Comparison of ENCODE assay signal across 18 cellular contexts in genomic region chrX:83771664-83772063, GRCh38.
DNase-seq lines count a peak whose midpoint lies in the region; ATAC-seq, FAIRE-seq and TF ChIP-seq lines count a peak whose summit lies in the region.
"Had no signal": no experiment of that assay in that cellular context is flagged by ENCODE, and none has a peak within 500 bp of the region (broad histone marks: within the 10 kb centered on the region; RNA-seq: fewer than 3 reads in every experiment).

No MANE protein-coding gene starts in this region.

- peak; percentile 68 to 79 for TF ChIP-seq RAD21 in H1 (IDR thresholded peaks at IDR 0.05 in 1 of 2, conservative IDR thresholded peaks at IDR 0.05 in 1 of 2; ENCODE audit: low read depth in 2 of 2, low read length in 2 of 2)

- no peak overlapping the region for H2AK5ac ChIP-seq in H1 (ENCODE audit: low read depth, low read length)

- H3K4me2 ChIP-seq in H1 (ENCODE audit: insufficient read depth in 1 of 2, low read depth in 2 of 2, low read length in 2 of 2) = no peak overlapping the region

- no peaks in the 10 kb centered on the region for H3K79me2 ChIP-seq in H1 (ENCODE audit: control insufficient read depth in 1 of 2, insufficient read depth in 2 of 2, low read length in 2 of 2)

- H3K36me3 ChIP-seq in BE2C (no peaks in the 10 kb centered on the region), H1 (ENCODE audit: control insufficient read depth in 2 of 4, insufficient read depth in 4 of 4, low read length in 3 of 4) (no peaks in the 10 kb centered on the region)
- H3K36me3 ChIP-seq: spleen had no signal

- FAIRE-seq in H1 (lab: Jason Lieb, UNC) = peak; percentile 94
- FAIRE-seq: bronchial epithelial cell, GM18507 had no signal

- DNase-seq in BE2C (no peak), GM12864 (ENCODE audit: low read depth) (no peak), H1 (ENCODE audit: low read depth in 1 of 2, low spot score in 2 of 2) (no peak), NCI-H1417 treated with DMSO at 0.1 percent for 48 hours (lab: John Stamatoyannopoulos, UW) (no peak), amniotic stem cell (lab: John Stamatoyannopoulos, UW) (no peak), DMS153 (lab: John Stamatoyannopoulos, UW) (no peak)
- DNase-seq: activated CD4-positive, alpha-beta T cell treated with anti-CD3 and anti-CD28 coated beads for 1 hour; Calu3; NCI-H1694 treated with DMSO at 0.1 percent for 48 hours; NCI-H446 treated with DMSO at 0.1 percent for 48 hours; T1000 had no signal

- H3K23ac ChIP-seq in H1 (ENCODE audit: insufficient read length) = no peak overlapping the region

- no peaks in the 10 kb centered on the region for H3K79me1 ChIP-seq in H1 (ENCODE audit: low read depth, low read length)

- H3K23me2 ChIP-seq in H1 (ENCODE audit: low read depth, low read length) = no peaks in the 10 kb centered on the region

- no peak overlapping the region for H2BK12ac ChIP-seq in H1 (ENCODE audit: low read depth, low read length)

- TF ChIP-seq EP300 in H1 (IDR thresholded peaks at IDR 0.05; ENCODE audit: borderline replicate concordance in 1 of 2, low read depth in 2 of 2, low read length in 2 of 2) = no peak

- H4K5ac ChIP-seq in H1 (ENCODE audit: insufficient read length, low read depth, low read length) = no peak overlapping the region

- no peak overlapping the region for H2BK20ac ChIP-seq in H1 (ENCODE audit: low read length)

- POLR2A ChIA-PET in H1 (lab: Charles Lee; ENCODE audit: partially characterized antibody) = no interaction called here

- H3K9ac ChIP-seq in H1 (replicated peaks in 1 of 4; ENCODE audit: extremely low read depth in 1 of 4, low read depth in 3 of 4, low read length in 3 of 4) = no peak overlapping the region

- no peaks in the 10 kb centered on the region for H4K20me1 ChIP-seq in H1 (replicated peaks in 1 of 2; ENCODE audit: control insufficient read depth in 1 of 2, insufficient read depth in 2 of 2, low read length in 2 of 2)

- H2BK120ac ChIP-seq in H1 (replicated peaks; ENCODE audit: low read depth, low read length) = no peak overlapping the region

- H3K9me3 ChIP-seq in BE2C = no peaks in the 10 kb centered on the region
- H3K9me3 ChIP-seq in H1 (ENCODE audit: insufficient read depth in 2 of 2, low read depth in 1 of 2, low read length in 1 of 2) = no peaks in the 10 kb centered on the region
- H3K9me3 ChIP-seq: spleen had no signal

- H3K4me1 ChIP-seq in BE2C (no peaks in the 10 kb centered on the region), H1 (replicated peaks in 1 of 4; ENCODE audit: control insufficient read depth in 3 of 4, insufficient read depth in 4 of 4, low read length in 3 of 4) (no peaks in the 10 kb centered on the region)
- H3K4me1 ChIP-seq: spleen had no signal

- no peak overlapping the region for H2BK15ac ChIP-seq in H1 (ENCODE audit: low read length)

- H2BK5ac ChIP-seq in H1 (ENCODE audit: low read depth, low read length) = no peak overlapping the region

- peak overlapping the region; percentile 81; the same call in 1 of the 2 replicates for H2AFZ ChIP-seq in H1 (ENCODE audit: low read length)

- H3K27me3 ChIP-seq in BE2C = no peaks in the 10 kb centered on the region
- no peaks in the 10 kb centered on the region for H3K27me3 ChIP-seq in H1 (replicated peaks in 1 of 4; ENCODE audit: control insufficient read depth in 3 of 4, extremely low read depth in 1 of 4, insufficient read depth in 3 of 4, low read length in 3 of 4)
- H3K27me3 ChIP-seq: spleen had no signal

- H3K4ac ChIP-seq in H1 (replicated peaks; ENCODE audit: insufficient read length, low read depth, low read length) = no peak overlapping the region

- no peak overlapping the region for H3K18ac ChIP-seq in H1 (ENCODE audit: extremely low read depth, low read length)

- CTCF ChIA-PET in H1 (lab: Charles Lee; ENCODE audit: partially characterized antibody) = interaction anchor here (0.9 to 1.6 kb wide), 8 partner anchors 10 to 300 kb away, joined by 3 to 6 read pairs (median 4); no protein-coding TSS in a partner anchor

- no peak for TF ChIP-seq POLR2A in H1 (IDR thresholded peaks at IDR 0.05; ENCODE audit: control extremely low read depth in 1 of 2, low read depth in 2 of 2, low read length in 2 of 2)

- 44% methylated on average over 1 of the region's 1 CpG; no CpG with 5 or more reads in 1 of the 2 experiments for WGBS in H1 (ENCODE audit: extremely low coverage in 1 of 2, insufficient coverage in 1 of 2, insufficient read length in 1 of 2, insufficient replicate concordance in 2 of 2, low coverage in 1 of 2, low lambda C conversion rate in 2 of 2, missing lambda C conversion rate in 1 of 2), 2 experiments

- no peak overlapping the region for H3K56ac ChIP-seq in H1 (replicated peaks; ENCODE audit: insufficient read length, low read depth, low read length)

- TF ChIP-seq CTCF in BE2C (IDR thresholded peaks at IDR 0.05; ENCODE audit: low read depth, low read length) (0 out of 2 replicates have a peak, but pooled peaks have one; percentile 8), GM12864 (IDR thresholded peaks at IDR 0.05; ENCODE audit: low read depth, low read length, missing control alignments) (peak; percentile 8), LNCAP (IDR thresholded peaks at IDR 0.05) (peak; percentile 34; the same call in 1 of the 2 replicates), H1 (IDR thresholded peaks at IDR 0.05; ENCODE audit: control extremely low read depth in 1 of 3, insufficient read depth in 1 of 3, low read depth in 1 of 3, low read length in 3 of 3) (peak; percentile 3 to 68 (median 55))

- ATAC-seq in GM21367 (IDR thresholded peaks at IDR 0.05; ENCODE audit: unreplicated experiment) = no peak
- ATAC-seq: HCT116, left lobe of liver had no signal

- H3K4me3 ChIP-seq in BE2C (ENCODE audit: low read depth, low read length) (no peak overlapping the region), GM12864 (ENCODE audit: low read depth, low read length) (no peak overlapping the region), H1 (ENCODE audit: extremely low read depth in 1 of 4, insufficient read depth in 2 of 4, low read depth in 3 of 4, low read length in 4 of 4) (no peak overlapping the region)
- H3K4me3 ChIP-seq: spleen had no signal

- no peak overlapping the region for H3K14ac ChIP-seq in H1 (ENCODE audit: insufficient read length)

- H4K91ac ChIP-seq in H1 (replicated peaks; ENCODE audit: insufficient read length, low read length) = no peak overlapping the region

- no peak overlapping the region for H4K8ac ChIP-seq in H1 (ENCODE audit: extremely low read depth, insufficient read depth, low read length)

- H3K27ac ChIP-seq in H1 (ENCODE audit: low read depth, low read length) = no peak overlapping the region
- H3K27ac ChIP-seq: spleen had no signal

TF ChIP-seq in H1, 55 proteins besides CTCF, POLR2A, EP300 and RAD21 (continues in another document):
- no peak for TF ChIP-seq BACH1 (IDR thresholded peaks at IDR 0.05; ENCODE audit: low read length)
- TF ChIP-seq CHD1 (IDR thresholded peaks at IDR 0.05; ENCODE audit: low read depth, low read length) = no peak
- no peak for TF ChIP-seq BCL11A (IDR thresholded peaks at IDR 0.05; ENCODE audit: low read depth in 2 of 2, low read length in 2 of 2)
- no peak for TF ChIP-seq SIRT6 (IDR thresholded peaks at IDR 0.05; ENCODE audit: low read length)
- no peak for TF ChIP-seq TEAD4 (IDR thresholded peaks at IDR 0.05; ENCODE audit: low read depth, low read length)
- no peak for TF ChIP-seq HDAC2 (IDR thresholded peaks at IDR 0.05; ENCODE audit: borderline replicate concordance in 1 of 2, low read depth in 2 of 2, low read length in 2 of 2)
- TF ChIP-seq HDAC6 (IDR thresholded peaks at IDR 0.05; ENCODE audit: low read depth, low read length) = no peak
- no peak for TF ChIP-seq USF2 (IDR thresholded peaks at IDR 0.05; ENCODE audit: low read length)
- TF ChIP-seq BRCA1 (IDR thresholded peaks at IDR 0.05; ENCODE audit: low read depth, low read length) = no peak
- TF ChIP-seq KDM5A (IDR thresholded peaks at IDR 0.05; ENCODE audit: low read length) = no peak
